Comparison of ENCODE assay signal across 1 cellular context in genomic region chr12:48969847-48970701, GRCh38.
TF ChIP-seq lines count a peak whose summit lies in the region.

No MANE protein-coding gene starts in this region.

TF ChIP-seq in endothelial cell of umbilical vein, 7 proteins besides CTCF, POLR2A, EP300 and RAD21:
- TF ChIP-seq FOS (IDR thresholded peaks at IDR 0.05; ENCODE audit: borderline replicate concordance, insufficient read depth, low read length): no peak
- no peak for TF ChIP-seq MAX (IDR thresholded peaks at IDR 0.05; ENCODE audit: insufficient read depth, insufficient read length)
- peak; percentile 93 for TF ChIP-seq EZH2 (IDR thresholded peaks at IDR 0.05; ENCODE audit: borderline replicate concordance, low read depth, low read length, severe bottlenecking)
- TF ChIP-seq GATA2 (IDR thresholded peaks at IDR 0.05; ENCODE audit: insufficient read depth, insufficient read length, low read depth, low read length): no peak
